Comparison of ENCODE assay signal across 8 cellular contexts in the genomic region with DNA sequence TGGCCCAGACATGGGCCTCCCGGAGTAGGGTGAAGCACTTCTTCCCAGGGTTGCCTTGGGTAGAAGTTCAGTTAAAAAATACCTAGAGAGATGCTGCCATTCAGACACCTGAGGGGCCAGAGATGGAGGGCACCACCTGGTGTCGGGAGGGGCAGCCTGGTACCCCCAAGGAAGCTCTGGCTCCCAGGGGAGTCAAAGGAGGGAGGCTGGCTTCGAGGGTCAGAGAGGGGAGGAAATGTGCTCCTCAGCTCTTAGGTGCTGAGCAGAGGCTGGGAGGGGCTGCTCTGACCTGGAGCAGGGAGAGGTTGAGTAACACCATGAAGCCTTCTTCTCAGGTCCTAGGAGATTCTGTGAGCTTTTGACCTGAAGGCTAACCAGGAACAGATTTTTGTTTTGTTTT. TPM values are rescaled to one million over a fixed set of nuclear protein-coding genes. Genes with fewer than 3 reads are reported as not detected.
DNase-seq lines count a peak whose midpoint lies in the region; ATAC-seq and TF ChIP-seq lines count a peak whose summit lies in the region.
"Had no signal": no experiment of that assay in that cellular context is flagged by ENCODE, and none has a peak within 500 bp of the region (broad histone marks: within the 10 kb centered on the region; RNA-seq: fewer than 3 reads in every experiment).

No MANE protein-coding gene starts in this region.

- no peaks in the 10 kb centered on the region for H4K20me1 ChIP-seq in HCT116 (ENCODE audit: insufficient read depth)

- H3K9me3 ChIP-seq in HCT116 (ENCODE audit: control insufficient read depth in 1 of 2, insufficient read depth in 1 of 2, low read depth in 1 of 2, low read length in 2 of 2), result no peaks in the 10 kb centered on the region
- H3K9me3 ChIP-seq in gastroesophageal sphincter, result no peaks in the 10 kb centered on the region
- no peaks in the 10 kb centered on the region for H3K9me3 ChIP-seq in spleen

- peak overlapping the region; percentile 88 for H3K4me2 ChIP-seq in HCT116 (ENCODE audit: low read length)

- H3K9me2 ChIP-seq in HCT116 (ENCODE audit: insufficient read depth), result no peaks in the 10 kb centered on the region

- TF ChIP-seq CTCF in HCT116 (IDR thresholded peaks at IDR 0.05 in 2 of 3, conservative IDR thresholded peaks at IDR 0.05 in 1 of 3; ENCODE audit: borderline replicate concordance in 1 of 3, insufficient read depth in 1 of 3, low read depth in 2 of 3, low read length in 2 of 3) (no peak), VCaP (conservative IDR thresholded peaks at IDR 0.05) (no peak), gastroesophageal sphincter (IDR thresholded peaks at IDR 0.05) (no peak), spleen (IDR thresholded peaks at IDR 0.05 in 8 of 11, conservative IDR thresholded peaks at IDR 0.05 in 3 of 11) (no peak)

- TF ChIP-seq EP300 in gastroesophageal sphincter (IDR thresholded peaks at IDR 0.05), result no peak

- no peak overlapping the region for H3K9ac ChIP-seq in HCT116 (ENCODE audit: low read length)

- no peak for TF ChIP-seq POLR2A in HCT116 (IDR thresholded peaks at IDR 0.05; ENCODE audit: borderline replicate concordance, extremely low read depth, insufficient read depth, insufficient read length)
- TF ChIP-seq POLR2A in gastroesophageal sphincter (IDR thresholded peaks at IDR 0.05), result no peak
- no peak for TF ChIP-seq POLR2A in spleen (IDR thresholded peaks at IDR 0.05)

- no TSS peak for BruUV-seq in HCT116 (replicated peaks; lab: Mats Ljungman, UMichigan)

- no peaks in the 10 kb centered on the region for H3K27me3 ChIP-seq in HCT116 (ENCODE audit: insufficient read depth, low read length)
- no peaks in the 10 kb centered on the region for H3K27me3 ChIP-seq in gastroesophageal sphincter
- H3K27me3 ChIP-seq in spleen (replicated peaks in 1 of 7), result no peaks in the 10 kb centered on the region

- WGBS in gastroesophageal sphincter (ENCODE audit: low coverage in 1 of 2), 2 donors, result 80% methylated on average over 2 of the region's 3 CpGs; no CpG with 5 or more reads in 1 of the 2 donors
- 36 to 55% (median 47%) methylated on average over 3 of the region's 3 CpGs for WGBS in spleen, 5 donors

- ATAC-seq in HCT116 (no peak), gastroesophageal sphincter (no peak)

- no peak overlapping the region for H3K27ac ChIP-seq in HCT116 (ENCODE audit: low read depth, low read length)
- peak overlapping the region; percentile 76; the same call in 1 of the 2 replicates for H3K27ac ChIP-seq in VCaP
- peak overlapping the region in 2 of 4 donors; percentile 86 to 93 for H3K27ac ChIP-seq in gastroesophageal sphincter
- H3K27ac ChIP-seq in spleen, result peak overlapping the region in 3 of 8 donors; percentile 91 to 95 (median 93)

- RAD21 ChIA-PET in HCT116 (lab: Charles Lee; ENCODE audit: low non-redundant PET in 1 of 2, low total read pairs in 2 of 2, uncharacterized antibody in 2 of 2, unreplicated experiment in 2 of 2), result no interaction called here

- H3K4me3 ChIP-seq in HCT116 (replicated peaks in 1 of 2; ENCODE audit: low read depth in 1 of 2, low read length in 2 of 2) (peak overlapping the region; percentile 66 to 80; a peak in 2 of 4 replicates), gastroesophageal sphincter (peak overlapping the region; percentile 70 to 83), spleen (peak overlapping the region in 5 of 8 donors; percentile 85 to 99 (median 97))

- TF ChIP-seq RAD21 in HCT116 (IDR thresholded peaks at IDR 0.05; ENCODE audit: low read depth), result no peak

- no peak overlapping the region for H2AFZ ChIP-seq in HCT116 (ENCODE audit: low read depth, low read length, poor library complexity, severe bottlenecking)

- H3K79me2 ChIP-seq in HCT116 (ENCODE audit: insufficient read depth, low read length), result no peaks in the 10 kb centered on the region

- intact Hi-C loops in HCT116 (cut with micrococcal nuclease), result no loop called here
- intact Hi-C loops in spleen (cut with DNase I; ENCODE audit: low total_unique reads), result no loop called here

- POLR2A ChIA-PET in HCT116 (lab: Charles Lee), result no interaction called here

- H3K4me1 ChIP-seq in HCT116 (ENCODE audit: control insufficient read depth in 1 of 2, insufficient read depth in 2 of 2, low read length in 2 of 2), result peaks cover 8 to 48% of the 10 kb centered on the region in 2 experiments
- H3K4me1 ChIP-seq in gastroesophageal sphincter, result peaks cover 0 to 62% (median 20%) of the 10 kb centered on the region in 3 donors
- H3K4me1 ChIP-seq in spleen, result peaks cover 15 to 73% (median 44%) of the 10 kb centered on the region in 6 donors

- DNase-seq in HCT116 (ENCODE audit: low read depth, low spot score), result no peak
- peak; percentile 77 for DNase-seq in spleen
- no peak for DNase-seq in NCI-H1694 treated with DMSO at 0.1 percent for 48 hours (lab: John Stamatoyannopoulos, UW)
- DNase-seq in NCI-H526 (lab: John Stamatoyannopoulos, UW), result no peak
- DNase-seq in epidermal melanocyte (ENCODE audit: insufficient read length, low spot score), result no peak
- DNase-seq: NCI-H2081 had no signal

- H3K36me3 ChIP-seq in HCT116 (ENCODE audit: control insufficient read depth in 1 of 2, insufficient read depth in 2 of 2, low read length in 2 of 2), result no peaks in the 10 kb centered on the region
- no peaks in the 10 kb centered on the region for H3K36me3 ChIP-seq in gastroesophageal sphincter
- peaks cover 0 to 12% (median 0%) of the 10 kb centered on the region in 6 donors for H3K36me3 ChIP-seq in spleen

- CTCF ChIA-PET in HCT116 (lab: Charles Lee), result no interaction called here

TF ChIP-seq in HCT116, 20 proteins besides CTCF, POLR2A, EP300 and RAD21 (continues in another document):
- TF ChIP-seq POLR2AphosphoS5 (IDR thresholded peaks at IDR 0.05; ENCODE audit: low read depth, low read length), result no peak
- TF ChIP-seq JUND (IDR thresholded peaks at IDR 0.05), result no peak
- no peak for TF ChIP-seq CEBPB (IDR thresholded peaks at IDR 0.05; ENCODE audit: low read depth)
- no peak for TF ChIP-seq ZNF274 (IDR thresholded peaks at IDR 0.05; ENCODE audit: low read depth, low read length)
- no peak for TF ChIP-seq SRF (IDR thresholded peaks at IDR 0.05; ENCODE audit: low read depth)
- no peak for TF ChIP-seq TCF7L2 (IDR thresholded peaks at IDR 0.05; ENCODE audit: borderline replicate concordance, extremely low read depth, insufficient read depth, insufficient read length)
- TF ChIP-seq, protein P1, sequence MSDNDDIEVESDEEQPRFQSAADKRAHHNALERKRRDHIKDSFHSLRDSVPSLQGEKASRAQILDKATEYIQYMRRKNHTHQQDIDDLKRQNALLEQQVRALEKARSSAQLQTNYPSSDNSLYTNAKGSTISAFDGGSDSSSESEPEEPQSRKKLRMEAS (IDR thresholded peaks at IDR 0.05), result no peak
- no peak for TF ChIP-seq FOSL1 (IDR thresholded peaks at IDR 0.05; ENCODE audit: low read depth)
- TF ChIP-seq EZH2 (IDR thresholded peaks at IDR 0.05), result no peak
- no peak for TF ChIP-seq SP1 (IDR thresholded peaks at IDR 0.05; ENCODE audit: low read depth)
- no peak for TF ChIP-seq EZH2phosphoT487 (IDR thresholded peaks at IDR 0.05; ENCODE audit: borderline replicate concordance)
- TF ChIP-seq, protein P2, sequence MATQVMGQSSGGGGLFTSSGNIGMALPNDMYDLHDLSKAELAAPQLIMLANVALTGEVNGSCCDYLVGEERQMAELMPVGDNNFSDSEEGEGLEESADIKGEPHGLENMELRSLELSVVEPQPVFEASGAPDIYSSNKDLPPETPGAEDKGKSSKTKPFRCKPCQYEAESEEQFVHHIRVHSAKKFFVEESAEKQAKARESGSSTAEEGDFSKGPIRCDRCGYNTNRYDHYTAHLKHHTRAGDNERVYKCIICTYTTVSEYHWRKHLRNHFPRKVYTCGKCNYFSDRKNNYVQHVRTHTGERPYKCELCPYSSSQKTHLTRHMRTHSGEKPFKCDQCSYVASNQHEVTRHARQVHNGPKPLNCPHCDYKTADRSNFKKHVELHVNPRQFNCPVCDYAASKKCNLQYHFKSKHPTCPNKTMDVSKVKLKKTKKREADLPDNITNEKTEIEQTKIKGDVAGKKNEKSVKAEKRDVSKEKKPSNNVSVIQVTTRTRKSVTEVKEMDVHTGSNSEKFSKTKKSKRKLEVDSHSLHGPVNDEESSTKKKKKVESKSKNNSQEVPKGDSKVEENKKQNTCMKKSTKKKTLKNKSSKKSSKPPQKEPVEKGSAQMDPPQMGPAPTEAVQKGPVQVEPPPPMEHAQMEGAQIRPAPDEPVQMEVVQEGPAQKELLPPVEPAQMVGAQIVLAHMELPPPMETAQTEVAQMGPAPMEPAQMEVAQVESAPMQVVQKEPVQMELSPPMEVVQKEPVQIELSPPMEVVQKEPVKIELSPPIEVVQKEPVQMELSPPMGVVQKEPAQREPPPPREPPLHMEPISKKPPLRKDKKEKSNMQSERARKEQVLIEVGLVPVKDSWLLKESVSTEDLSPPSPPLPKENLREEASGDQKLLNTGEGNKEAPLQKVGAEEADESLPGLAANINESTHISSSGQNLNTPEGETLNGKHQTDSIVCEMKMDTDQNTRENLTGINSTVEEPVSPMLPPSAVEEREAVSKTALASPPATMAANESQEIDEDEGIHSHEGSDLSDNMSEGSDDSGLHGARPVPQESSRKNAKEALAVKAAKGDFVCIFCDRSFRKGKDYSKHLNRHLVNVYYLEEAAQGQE (IDR thresholded peaks at IDR 0.05; ENCODE audit: low read depth), result no peak
- no peak for TF ChIP-seq YY1 (IDR thresholded peaks at IDR 0.05; ENCODE audit: extremely low read depth, insufficient replicate concordance, low read depth, low read length)
- TF ChIP-seq, protein P3, sequence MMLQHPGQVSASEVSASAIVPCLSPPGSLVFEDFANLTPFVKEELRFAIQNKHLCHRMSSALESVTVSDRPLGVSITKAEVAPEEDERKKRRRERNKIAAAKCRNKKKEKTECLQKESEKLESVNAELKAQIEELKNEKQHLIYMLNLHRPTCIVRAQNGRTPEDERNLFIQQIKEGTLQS (IDR thresholded peaks at IDR 0.05), result no peak
- TF ChIP-seq EGR1 (IDR thresholded peaks at IDR 0.05; ENCODE audit: low read depth), result no peak
- no peak for TF ChIP-seq ELF1 (IDR thresholded peaks at IDR 0.05; ENCODE audit: borderline replicate concordance, low read depth)
- TF ChIP-seq SIN3A (IDR thresholded peaks at IDR 0.05; ENCODE audit: low read depth), result no peak

RNA-seq across cellular contexts. Expression of a gene that starts 1.1 kb away (rescaled TPM):
- total RNA-seq in HCT116 (2021; ENCODE audit: unreplicated experiment) (6.0 TPM), gastroesophageal sphincter (10 to 100 TPM in 2 of 4 donors, 1 to 10 TPM in 2; 7.1 to 14.5 (median 10.6) TPM), spleen (1 to 10 TPM; 5.6 to 9.5 (median 6.5) TPM)
- polyA plus RNA-seq in HCT116 (2012), result 3.3 and 3.7 TPM in 2 replicates
- polyA plus RNA-seq in spleen, result 1 to 10 TPM; 1.6 to 6.5 (median 1.6) TPM

RNA-seq across cellular contexts. Expression of a gene that starts 1.4 kb away (rescaled TPM):
- total RNA-seq in HCT116 (2021; ENCODE audit: unreplicated experiment) (3.0 TPM), gastroesophageal sphincter (10 to 100 TPM in 2 of 4 donors, 1 to 10 TPM in 2; 5.7 to 18.6 (median 9.9) TPM), spleen (10 to 100 TPM in 2 of 7 donors, 1 to 10 TPM in 5; 6.0 to 13.6 (median 7.2) TPM)
- 2.8 and 4.0 TPM in 2 replicates for polyA plus RNA-seq in HCT116 (2012)
- 1 to 10 TPM; 1.2 to 3.4 (median 1.4) TPM for polyA plus RNA-seq in spleen

RNA-seq across cellular contexts. Expression of a gene that starts 50.4 kb away (rescaled TPM):
- total RNA-seq in HCT116 (2021; ENCODE audit: unreplicated experiment), result 50.1 TPM
- polyA plus RNA-seq in HCT116 (2012), result 18.9 and 24.7 TPM in 2 replicates
- 10 to 100 TPM; 14.8 to 21.6 (median 15.8) TPM for total RNA-seq in gastroesophageal sphincter
- total RNA-seq in spleen, result 10 to 100 TPM; 17.4 to 35.7 (median 29.3) TPM
- 10 to 100 TPM; 30.7 to 34.0 (median 32.7) TPM for polyA plus RNA-seq in spleen
